1 cellular context compared by ENCODE assay signal in the genomic region with DNA sequence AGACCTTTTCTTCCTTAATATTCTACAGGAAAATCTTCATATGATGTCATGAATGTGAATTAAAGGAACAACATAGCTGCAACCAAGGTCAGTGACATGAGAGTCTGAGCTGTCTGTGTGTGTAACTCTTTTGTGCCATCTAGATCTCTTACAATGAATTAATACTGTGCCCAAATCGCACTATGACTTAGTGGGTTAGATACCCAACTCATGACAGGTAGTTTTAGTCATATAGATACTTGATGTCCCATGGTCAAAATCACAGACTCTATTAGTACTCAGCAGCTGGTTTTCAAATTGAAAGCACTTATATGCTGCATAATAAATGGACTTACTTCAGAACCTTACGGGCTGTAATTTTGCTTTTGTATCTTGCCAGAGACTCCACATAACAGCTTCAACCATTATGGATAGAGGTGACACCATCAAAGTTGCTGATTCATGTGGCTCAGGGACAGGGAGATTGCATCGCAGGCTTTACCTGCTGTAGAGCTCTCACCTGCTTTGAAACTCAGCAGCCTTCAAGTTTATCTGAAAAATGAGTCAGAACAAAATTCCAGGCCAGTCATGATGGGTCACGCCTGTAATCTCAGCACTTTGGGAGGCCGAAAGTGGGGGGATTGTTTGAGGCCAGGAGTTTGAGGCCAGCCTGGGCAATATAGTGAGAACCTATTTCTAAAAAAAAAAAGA.
TF ChIP-seq lines count a peak whose summit lies in the region.

No MANE protein-coding gene starts in this region.

TF ChIP-seq in HepG2, 621 proteins besides CTCF, POLR2A, EP300 and RAD21:
- TF ChIP-seq CHCHD3 (CRISPR knock-in tag; IDR thresholded peaks at IDR 0.05) (no peak), ATF7 (IDR thresholded peaks at IDR 0.05) (0 out of 2 replicates have a peak, but pooled peaks have one; percentile 5), ATF7 (CRISPR knock-in tag; IDR thresholded peaks at IDR 0.05) (no peak)
